In the genomic region with DNA sequence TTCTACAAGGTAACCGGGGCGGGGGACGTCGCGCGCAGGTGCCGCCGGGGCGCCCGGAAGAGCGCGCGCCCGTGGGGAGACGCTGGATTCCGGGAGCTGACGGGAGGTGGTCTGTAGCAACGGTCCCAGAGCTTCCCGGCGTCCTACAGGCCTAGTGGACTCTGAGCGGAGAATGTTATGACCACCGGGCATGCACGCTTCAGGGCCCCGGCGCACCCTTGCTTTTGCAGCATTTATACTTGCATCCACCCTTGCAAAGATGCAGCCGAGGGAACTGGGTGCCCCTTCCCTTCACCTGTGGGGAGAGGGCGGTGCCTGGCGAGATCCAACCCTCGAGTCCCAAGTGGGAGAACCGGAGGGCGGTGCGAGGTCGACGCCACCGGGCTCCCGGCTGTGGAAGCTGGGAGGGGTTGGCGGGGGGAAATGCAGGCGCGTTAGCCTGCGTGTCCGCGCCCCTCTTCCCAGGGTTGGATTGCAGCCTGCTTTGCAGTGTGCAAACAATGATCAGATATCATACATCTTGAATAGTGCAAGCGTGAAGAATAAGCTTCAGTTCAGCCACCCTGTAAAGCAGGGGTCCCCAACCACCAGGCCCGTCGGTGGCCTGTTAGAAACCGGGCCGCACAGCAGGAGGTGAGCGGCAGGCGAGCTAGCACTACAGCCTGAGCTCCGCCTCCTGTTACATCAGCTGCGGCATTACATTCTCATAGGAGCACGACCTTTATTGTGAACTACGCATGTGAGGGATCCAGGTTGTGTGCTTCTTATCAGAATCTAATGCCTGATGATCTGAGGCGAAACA, we compare ENCODE assay signal across 8 cellular contexts.
DNase-seq lines count a peak whose midpoint lies in the region; ATAC-seq and TF ChIP-seq lines count a peak whose summit lies in the region.

No MANE protein-coding gene starts in this region.

- peak; percentile 29 for ATAC-seq in GM19324 (IDR thresholded peaks at IDR 0.05; ENCODE audit: low FRiP score, unreplicated experiment)

- no peaks in the 10 kb centered on the region for H3K27me3 ChIP-seq in HL-60 (ENCODE audit: insufficient read depth, poor library complexity, severe bottlenecking)
- no peaks in the 10 kb centered on the region for H3K27me3 ChIP-seq in muscle layer of colon (ENCODE audit: control insufficient read depth in 1 of 2, insufficient read depth in 2 of 2, low read length in 2 of 2)

- peak overlapping the region; percentile 64 for H3K9ac ChIP-seq in muscle layer of colon (ENCODE audit: low read length)

- peak overlapping the region; percentile 96 for H3K4me3 ChIP-seq in AG09309 (ENCODE audit: control insufficient read depth, low read depth, low read length)
- peak overlapping the region; percentile 71 for H3K4me3 ChIP-seq in HL-60 (replicated peaks; ENCODE audit: insufficient read depth, low read length)
- H3K4me3 ChIP-seq in muscle layer of colon (ENCODE audit: low read depth in 1 of 2, low read length in 2 of 2) = peak overlapping the region; percentile 94

- no peaks in the 10 kb centered on the region for H3K9me3 ChIP-seq in muscle layer of colon (ENCODE audit: low read length)

- peaks cover 33% of the 10 kb centered on the region for H3K4me1 ChIP-seq in muscle layer of colon (ENCODE audit: insufficient read depth, low read length)

- TF ChIP-seq CTCF in AG09309 (IDR thresholded peaks at IDR 0.05; ENCODE audit: control insufficient read depth, insufficient read depth, low read depth, low read length, missing control alignments) (no peak), HL-60 (IDR thresholded peaks at IDR 0.05; ENCODE audit: insufficient read depth, low read length) (no peak)

- H3K27ac ChIP-seq in HL-60 (replicated peaks) = peak overlapping the region; percentile 99
- H3K27ac ChIP-seq in epithelial cell of prostate = peak overlapping the region; percentile 94
- H3K27ac ChIP-seq in muscle layer of colon (ENCODE audit: low read depth, low read length) = peak overlapping the region; percentile 98

- DNase-seq in AG09309 (ENCODE audit: low read depth) (peak; percentile 39), HL-60 (ENCODE audit: low read depth in 1 of 2, low spot score in 1 of 2) (peak; percentile 69 to 88), NOMO-1 (lab: John Stamatoyannopoulos, UW; ENCODE audit: unreplicated experiment in 2 of 2) (peak; percentile 70 to 75), epithelial cell of prostate (ENCODE audit: low read depth, low spot score) (peak; percentile 24)
- peak; percentile 82 for DNase-seq in activated CD8-positive, alpha-beta memory T cell treated with anti-CD3 and anti-CD28 coated beads, Interleukin-2, amount 50 U/mL, for 48 hours
- DNase-seq in stimulated activated CD8-positive, alpha-beta memory T cell treated with anti-CD3 and anti-CD28 coated beads, Interleukin-7, amount 100 ng/mL, for 1 hour (ENCODE audit: low read depth in 2 of 2) = peak; percentile 24 to 37

- peaks cover 10% of the 10 kb centered on the region for H3K36me3 ChIP-seq in muscle layer of colon (ENCODE audit: insufficient read depth, low read length)

Comparison
In these comparisons a context has a peak if more than half of its experiments do, and no peak if none do; other contexts are left out.
1. Peak in every context shown above with its lines: DNase-seq, ATAC-seq, H3K4me3 ChIP-seq and H3K27ac ChIP-seq.
2. DNase-seq: peak in every context shown above with its lines; median percentile 82 in activated CD8-positive, alpha-beta memory T cell treated with anti-CD3 and anti-CD28 coated beads, Interleukin-2, amount 50 U/mL, for 48 hours; 78 in HL-60; 72 in NOMO-1; 39 in AG09309; 30 in stimulated activated CD8-positive, alpha-beta memory T cell treated with anti-CD3 and anti-CD28 coated beads, Interleukin-7, amount 100 ng/mL, for 1 hour; 24 in epithelial cell of prostate.